Comparison of ENCODE assay signal across 1 cellular context in the genomic region with DNA sequence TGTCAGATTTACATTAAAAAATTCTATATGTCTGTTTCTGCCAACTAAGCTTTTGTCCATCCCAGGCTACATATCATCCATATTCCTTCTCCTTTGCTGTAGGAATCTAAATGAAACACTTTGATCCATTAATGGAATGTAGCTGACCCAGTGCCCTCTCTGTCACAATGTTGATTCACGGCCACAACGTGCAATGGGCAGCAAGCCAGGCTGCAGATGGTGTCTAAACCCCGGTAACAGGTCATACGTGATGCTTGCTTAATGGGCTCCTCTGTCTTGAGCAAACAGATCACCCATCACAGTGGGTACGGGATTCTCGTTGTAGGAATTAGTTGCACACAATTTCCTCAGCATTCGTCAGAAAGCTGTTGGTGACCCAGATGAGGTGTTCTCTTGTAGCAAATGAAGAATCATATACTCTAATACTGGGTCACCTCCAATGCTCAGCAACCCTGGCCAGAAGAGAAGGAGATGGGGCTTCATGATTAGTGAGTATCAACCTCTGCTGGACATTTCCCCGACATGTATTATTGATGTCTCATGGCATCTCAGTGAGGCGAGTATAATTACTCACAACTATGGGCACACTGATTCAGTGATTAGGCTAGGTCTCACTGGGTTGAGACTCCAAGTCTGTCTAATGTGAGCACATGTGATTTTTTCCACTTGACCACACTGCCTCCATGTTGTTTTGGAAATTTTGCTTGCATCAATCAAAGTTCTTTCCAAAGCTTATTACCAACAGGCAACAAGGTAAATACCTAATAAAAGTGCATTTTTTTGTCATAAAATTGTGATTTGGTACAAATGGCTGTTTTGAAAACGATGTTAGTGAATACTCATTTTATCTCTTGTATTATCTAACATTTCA.
TF ChIP-seq lines count a peak whose summit lies in the region.

No MANE protein-coding gene starts in this region.

TF ChIP-seq in A549, 52 proteins besides CTCF, POLR2A, EP300 and RAD21 (continued from another document):
- TF ChIP-seq, protein P1, sequence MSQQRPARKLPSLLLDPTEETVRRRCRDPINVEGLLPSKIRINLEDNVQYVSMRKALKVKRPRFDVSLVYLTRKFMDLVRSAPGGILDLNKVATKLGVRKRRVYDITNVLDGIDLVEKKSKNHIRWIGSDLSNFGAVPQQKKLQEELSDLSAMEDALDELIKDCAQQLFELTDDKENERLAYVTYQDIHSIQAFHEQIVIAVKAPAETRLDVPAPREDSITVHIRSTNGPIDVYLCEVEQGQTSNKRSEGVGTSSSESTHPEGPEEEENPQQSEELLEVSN (IDR thresholded peaks at IDR 0.05; ENCODE audit: borderline replicate concordance, low read depth) = no peak; the same call in 1 of the 2 replicates
- TF ChIP-seq ESRRA (IDR thresholded peaks at IDR 0.05; ENCODE audit: borderline replicate concordance, low read length) (no peak), HEYL (CRISPR knock-in tag; IDR thresholded peaks at IDR 0.05) (peak; percentile 100), ZNF302 (CRISPR knock-in tag; IDR thresholded peaks at IDR 0.05) (peak; percentile 100), RCOR1 (IDR thresholded peaks at IDR 0.05; ENCODE audit: low read depth, low read length) (no peak), NR3C1 (IDR thresholded peaks at IDR 0.05) (no peak), TFCP2L1 (CRISPR knock-in tag; IDR thresholded peaks at IDR 0.05) (peak; percentile 97), CBX2 (IDR thresholded peaks at IDR 0.05; ENCODE audit: borderline replicate concordance, low read depth) (no peak), NFE2L2 (conservative IDR thresholded peaks at IDR 0.05; ENCODE audit: low read length) (no peak), SREBF2 (IDR thresholded peaks at IDR 0.05) (no peak), PHF8 (IDR thresholded peaks at IDR 0.05; ENCODE audit: borderline replicate concordance, low read depth) (no peak), CBX8 (IDR thresholded peaks at IDR 0.05) (no peak), MAFK (IDR thresholded peaks at IDR 0.05; ENCODE audit: partially characterized antibody) (peak; percentile 72), RARB (CRISPR knock-in tag; IDR thresholded peaks at IDR 0.05) (peak; percentile 97), JUNB (IDR thresholded peaks at IDR 0.05) (peak; percentile 92), MYC (IDR thresholded peaks at IDR 0.05; ENCODE audit: borderline replicate concordance, low read length) (no peak), HDAC2 (IDR thresholded peaks at IDR 0.05) (no peak), CEBPB (IDR thresholded peaks at IDR 0.05) (peak; percentile 89 to 94), KDM1A (IDR thresholded peaks at IDR 0.05; ENCODE audit: low read depth) (no peak), HOXB5 (CRISPR knock-in tag; IDR thresholded peaks at IDR 0.05) (peak; percentile 100), CHD2 (IDR thresholded peaks at IDR 0.05; ENCODE audit: low read length, partially characterized antibody) (peak; percentile 56), TP53 (CRISPR knock-in tag; IDR thresholded peaks at IDR 0.05) (peak; percentile 94; the same call in 1 of the 2 replicates), HOXA7 (CRISPR knock-in tag; IDR thresholded peaks at IDR 0.05) (peak; percentile 99), FOSB (CRISPR knock-in tag; IDR thresholded peaks at IDR 0.05) (peak; percentile 98), EHMT2 (IDR thresholded peaks at IDR 0.05; ENCODE audit: low read depth) (no peak), JUN (IDR thresholded peaks at IDR 0.05) (peak; percentile 96), FOSL2 (IDR thresholded peaks at IDR 0.05) (peak; percentile 68), FOSL2 (CRISPR knock-in tag; IDR thresholded peaks at IDR 0.05) (peak; percentile 67), GATA3 (IDR thresholded peaks at IDR 0.05; ENCODE audit: borderline replicate concordance) (peak; percentile 98), ZFP36 (IDR thresholded peaks at IDR 0.05; ENCODE audit: borderline replicate concordance, partially characterized antibody) (no peak), SMC3 (IDR thresholded peaks at IDR 0.05) (peak; percentile 41; the same call in 2 of the 3 replicates), CHD4 (IDR thresholded peaks at IDR 0.05; ENCODE audit: borderline replicate concordance) (no peak), ZSCAN20 (CRISPR knock-in tag; IDR thresholded peaks at IDR 0.05) (peak; percentile 99), NPAS2 (CRISPR knock-in tag; IDR thresholded peaks at IDR 0.05; ENCODE audit: borderline replicate concordance) (peak; percentile 90)
- TF ChIP-seq, protein P2, sequence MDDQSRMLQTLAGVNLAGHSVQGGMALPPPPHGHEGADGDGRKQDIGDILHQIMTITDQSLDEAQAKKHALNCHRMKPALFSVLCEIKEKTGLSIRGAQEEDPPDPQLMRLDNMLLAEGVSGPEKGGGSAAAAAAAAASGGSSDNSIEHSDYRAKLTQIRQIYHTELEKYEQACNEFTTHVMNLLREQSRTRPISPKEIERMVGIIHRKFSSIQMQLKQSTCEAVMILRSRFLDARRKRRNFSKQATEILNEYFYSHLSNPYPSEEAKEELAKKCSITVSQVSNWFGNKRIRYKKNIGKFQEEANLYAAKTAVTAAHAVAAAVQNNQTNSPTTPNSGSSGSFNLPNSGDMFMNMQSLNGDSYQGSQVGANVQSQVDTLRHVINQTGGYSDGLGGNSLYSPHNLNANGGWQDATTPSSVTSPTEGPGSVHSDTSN (IDR thresholded peaks at IDR 0.05) = peak; percentile 59; the same call in 1 of the 2 replicates
- TF ChIP-seq, protein P3, sequence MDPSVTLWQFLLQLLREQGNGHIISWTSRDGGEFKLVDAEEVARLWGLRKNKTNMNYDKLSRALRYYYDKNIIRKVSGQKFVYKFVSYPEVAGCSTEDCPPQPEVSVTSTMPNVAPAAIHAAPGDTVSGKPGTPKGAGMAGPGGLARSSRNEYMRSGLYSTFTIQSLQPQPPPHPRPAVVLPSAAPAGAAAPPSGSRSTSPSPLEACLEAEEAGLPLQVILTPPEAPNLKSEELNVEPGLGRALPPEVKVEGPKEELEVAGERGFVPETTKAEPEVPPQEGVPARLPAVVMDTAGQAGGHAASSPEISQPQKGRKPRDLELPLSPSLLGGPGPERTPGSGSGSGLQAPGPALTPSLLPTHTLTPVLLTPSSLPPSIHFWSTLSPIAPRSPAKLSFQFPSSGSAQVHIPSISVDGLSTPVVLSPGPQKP (IDR thresholded peaks at IDR 0.05; ENCODE audit: low read depth, low read length) = no peak
- TF ChIP-seq, protein P4, sequence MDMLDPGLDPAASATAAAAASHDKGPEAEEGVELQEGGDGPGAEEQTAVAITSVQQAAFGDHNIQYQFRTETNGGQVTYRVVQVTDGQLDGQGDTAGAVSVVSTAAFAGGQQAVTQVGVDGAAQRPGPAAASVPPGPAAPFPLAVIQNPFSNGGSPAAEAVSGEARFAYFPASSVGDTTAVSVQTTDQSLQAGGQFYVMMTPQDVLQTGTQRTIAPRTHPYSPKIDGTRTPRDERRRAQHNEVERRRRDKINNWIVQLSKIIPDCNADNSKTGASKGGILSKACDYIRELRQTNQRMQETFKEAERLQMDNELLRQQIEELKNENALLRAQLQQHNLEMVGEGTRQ (IDR thresholded peaks at IDR 0.05) = 0 out of 2 replicates have a peak, but pooled peaks have one; percentile 14
- TF ChIP-seq, protein P5, sequence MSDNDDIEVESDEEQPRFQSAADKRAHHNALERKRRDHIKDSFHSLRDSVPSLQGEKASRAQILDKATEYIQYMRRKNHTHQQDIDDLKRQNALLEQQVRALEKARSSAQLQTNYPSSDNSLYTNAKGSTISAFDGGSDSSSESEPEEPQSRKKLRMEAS (IDR thresholded peaks at IDR 0.05) = peak; percentile 80
- TF ChIP-seq, protein P6, sequence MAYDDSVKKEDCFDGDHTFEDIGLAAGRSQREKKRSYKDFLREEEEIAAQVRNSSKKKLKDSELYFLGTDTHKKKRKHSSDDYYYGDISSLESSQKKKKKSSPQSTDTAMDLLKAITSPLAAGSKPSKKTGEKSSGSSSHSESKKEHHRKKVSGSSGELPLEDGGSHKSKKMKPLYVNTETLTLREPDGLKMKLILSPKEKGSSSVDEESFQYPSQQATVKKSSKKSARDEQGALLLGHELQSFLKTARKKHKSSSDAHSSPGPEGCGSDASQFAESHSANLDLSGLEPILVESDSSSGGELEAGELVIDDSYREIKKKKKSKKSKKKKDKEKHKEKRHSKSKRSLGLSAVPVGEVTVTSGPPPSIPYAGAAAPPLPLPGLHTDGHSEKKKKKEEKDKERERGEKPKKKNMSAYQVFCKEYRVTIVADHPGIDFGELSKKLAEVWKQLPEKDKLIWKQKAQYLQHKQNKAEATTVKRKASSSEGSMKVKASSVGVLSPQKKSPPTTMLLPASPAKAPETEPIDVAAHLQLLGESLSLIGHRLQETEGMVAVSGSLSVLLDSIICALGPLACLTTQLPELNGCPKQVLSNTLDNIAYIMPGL (CRISPR knock-in tag; IDR thresholded peaks at IDR 0.05; ENCODE audit: borderline replicate concordance) = peak; percentile 90
- TF ChIP-seq, protein P7, sequence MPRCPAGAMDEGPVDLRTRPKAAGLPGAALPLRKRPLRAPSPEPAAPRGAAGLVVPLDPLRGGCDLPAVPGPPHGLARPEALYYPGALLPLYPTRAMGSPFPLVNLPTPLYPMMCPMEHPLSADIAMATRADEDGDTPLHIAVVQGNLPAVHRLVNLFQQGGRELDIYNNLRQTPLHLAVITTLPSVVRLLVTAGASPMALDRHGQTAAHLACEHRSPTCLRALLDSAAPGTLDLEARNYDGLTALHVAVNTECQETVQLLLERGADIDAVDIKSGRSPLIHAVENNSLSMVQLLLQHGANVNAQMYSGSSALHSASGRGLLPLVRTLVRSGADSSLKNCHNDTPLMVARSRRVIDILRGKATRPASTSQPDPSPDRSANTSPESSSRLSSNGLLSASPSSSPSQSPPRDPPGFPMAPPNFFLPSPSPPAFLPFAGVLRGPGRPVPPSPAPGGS (IDR thresholded peaks at IDR 0.05) = peak; percentile 83; the same call in 2 of the 3 replicates
